In the genomic region with DNA sequence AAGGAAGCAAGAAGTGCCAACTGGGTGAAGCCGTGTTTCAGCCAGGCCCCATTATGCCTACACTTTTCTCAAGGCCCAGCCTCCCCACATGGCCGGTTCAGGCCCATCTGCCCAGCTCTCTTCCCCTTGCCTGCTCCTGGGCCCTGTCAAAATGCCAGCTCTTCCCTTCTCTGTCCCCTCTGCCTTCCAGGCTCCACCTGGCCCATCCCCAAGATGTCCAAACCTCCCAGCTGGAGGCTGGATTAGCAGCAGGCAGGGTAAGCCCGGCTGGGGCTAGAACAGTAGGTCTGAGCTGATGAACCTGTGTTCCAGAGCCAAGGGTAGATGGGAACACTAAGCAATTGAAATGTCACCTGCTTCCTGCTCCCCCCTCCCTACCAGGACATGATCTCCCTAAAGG, we compare ENCODE assay signal across 16 cellular contexts.
A peak's percentile ranks its signal among the peaks of the same experiment; 100 is the strongest.
DNase-seq lines count a peak whose midpoint lies in the region; ATAC-seq and TF ChIP-seq lines count a peak whose summit lies in the region.
"Had no signal": no experiment of that assay in that cellular context is flagged by ENCODE, and none has a peak within 500 bp of the region (broad histone marks: within the 10 kb centered on the region; RNA-seq: fewer than 3 reads in every experiment).

No MANE protein-coding gene starts in this region.

- no peaks in the 10 kb centered on the region for H3K9me3 ChIP-seq in gastrocnemius medialis
- H3K9me3 ChIP-seq: A549, Caco-2 had no signal

- H3K36me3 Mint-ChIP-seq in brain (no peaks in the 10 kb centered on the region), nephron (ENCODE audit: low read depth) (no peaks in the 10 kb centered on the region)

- H3K9me3 Mint-ChIP-seq in brain (peaks cover 0 to 2% (median 0%) of the 10 kb centered on the region in 5 experiments), nephron (no peaks in the 10 kb centered on the region)

- in situ Hi-C loops in gastrocnemius medialis (cut with MboI; ENCODE audit: low sequenced_read_pairs in 4 of 4) = no loop called here

- no peak overlapping the region for H3K4me3 ChIP-seq in gastrocnemius medialis
- H3K4me3 ChIP-seq: A549 had no signal

- TF ChIP-seq POLR2A in gastrocnemius medialis (IDR thresholded peaks at IDR 0.05) = no peak

- no peak for ATAC-seq in gastrocnemius medialis
- ATAC-seq: A549, SK-N-SH treated with all-trans-retinoic acid at 6 μM for 48 hours had no signal

- DNase-seq in NCI-H2171 treated with DMSO at 0.1 percent for 48 hours (lab: John Stamatoyannopoulos, UW) (peak; percentile 6), NCI-H2171 (lab: John Stamatoyannopoulos, UW) (no peak), NCI-H2029 treated with DMSO at 0.1 percent for 48 hours (lab: John Stamatoyannopoulos, UW) (peak; percentile 40), gastrocnemius medialis (no peak), NCI-H226 (no peak)
- DNase-seq in activated CD4-positive, alpha-beta T cell treated with anti-CD3 and anti-CD28 coated beads, Interleukin-2, amount 50 U/mL, for 1 hour = no peak
- DNase-seq: Caco-2, MM.1S, NCI-H1105, NCI-H1930, NCI-H526 treated with DMSO at 0.1 percent for 48 hours had no signal

- H3K36me3 ChIP-seq in gastrocnemius medialis = no peaks in the 10 kb centered on the region

- H3K27me3 Mint-ChIP-seq in brain = peaks cover 3% of the 10 kb centered on the region
- H3K27me3 Mint-ChIP-seq in nephron (ENCODE audit: low read depth) = peaks cover 6% of the 10 kb centered on the region

- no peak overlapping the region for H3K27ac ChIP-seq in gastrocnemius medialis
- H3K27ac ChIP-seq: A549, C4-2B had no signal

- peak overlapping the region; percentile 71 to 85 (median 79) for H3K27ac Mint-ChIP-seq in brain
- peak overlapping the region in 2 of 3 experiments; percentile 78 to 86 for H3K27ac Mint-ChIP-seq in nephron

- H3K27me3 ChIP-seq in gastrocnemius medialis = no peaks in the 10 kb centered on the region

- H3K4me1 ChIP-seq in gastrocnemius medialis = no peaks in the 10 kb centered on the region

- H3K4me3 Mint-ChIP-seq in brain (no peak overlapping the region), nephron (no peak overlapping the region)

- TF ChIP-seq CTCF in brain (conservative IDR thresholded peaks at IDR 0.05) (no peak), nephron (IDR thresholded peaks at IDR 0.05; ENCODE audit: unreplicated experiment in 3 of 3) (no peak), gastrocnemius medialis (IDR thresholded peaks at IDR 0.05 in 4 of 5, conservative IDR thresholded peaks at IDR 0.05 in 1 of 5) (no peak)

- H3K4me1 Mint-ChIP-seq in brain (peaks cover 50% of the 10 kb centered on the region), nephron (peaks cover 65% of the 10 kb centered on the region)

- intact Hi-C loops in gastrocnemius medialis (cut with DNase I; ENCODE audit: low total_unique reads) = no loop called here

Comparison
In these comparisons a context has a peak if more than half of its experiments do, and no peak if none do; other contexts are left out.
1. DNase-seq: peak in NCI-H2171 treated with DMSO at 0.1 percent for 48 hours (single experiment) and NCI-H2029 treated with DMSO at 0.1 percent for 48 hours (single experiment); none in NCI-H2171 (single experiment), gastrocnemius medialis (0 of 2), NCI-H226 (single experiment) and activated CD4-positive, alpha-beta T cell treated with anti-CD3 and anti-CD28 coated beads, Interleukin-2, amount 50 U/mL, for 1 hour (single experiment).